ENCODE assay signal across 18 cellular contexts in the genomic region with DNA sequence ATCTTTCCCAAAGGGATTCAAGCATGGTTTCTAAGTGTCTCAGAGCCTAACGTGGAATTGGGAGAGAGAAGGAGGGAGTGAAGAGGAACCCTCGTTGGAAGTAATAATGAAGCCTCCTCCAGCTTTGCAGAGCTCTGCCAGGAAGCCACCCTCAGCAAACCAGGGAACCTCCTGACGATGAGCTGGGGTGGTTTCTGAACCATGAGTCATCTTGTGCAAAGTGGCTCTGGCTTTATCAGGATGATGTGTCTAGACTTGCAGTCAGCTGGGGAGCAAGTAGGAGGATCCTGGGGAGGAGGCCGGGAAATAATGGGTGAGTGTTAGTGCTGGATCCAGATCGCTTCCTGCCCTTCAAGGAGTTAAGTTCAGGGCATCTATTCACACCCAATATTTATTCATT.
DNase-seq lines count a peak whose midpoint lies in the region; ATAC-seq, FAIRE-seq and TF ChIP-seq lines count a peak whose summit lies in the region.
"Had no signal": no experiment of that assay in that cellular context is flagged by ENCODE, and none has a peak within 500 bp of the region (broad histone marks: within the 10 kb centered on the region; RNA-seq: fewer than 3 reads in every experiment).

No MANE protein-coding gene starts in this region.

- H3K4me1 ChIP-seq in HepG2 (ENCODE audit: insufficient read depth, low read length) (no peaks in the 10 kb centered on the region), right lobe of liver (no peaks in the 10 kb centered on the region), mesendoderm (ENCODE audit: control insufficient read depth, low read depth, low read length) (no peaks in the 10 kb centered on the region)
- H3K4me1 ChIP-seq: HAP-1 had no signal

- DNase-seq in HepG2 (ENCODE audit: low spot score): no peak
- no peak for DNase-seq in right lobe of liver
- peak in 49 of 61 donors; percentile 1 to 90 (median 49) for DNase-seq in caudate nucleus (lab: John Stamatoyannopoulos, UW)
- peak; percentile 67 for DNase-seq in mesendoderm
- no peak for DNase-seq in DMS79 treated with DMSO at 0.1 percent for 48 hours (lab: John Stamatoyannopoulos, UW)
- no peak for DNase-seq in HUDEP-2 (lab: John Stamatoyannopoulos, UW; ENCODE audit: unreplicated experiment in 76 of 76)
- no peak for DNase-seq in NCI-H1694 (lab: John Stamatoyannopoulos, UW)
- DNase-seq in kidney tubule cell (ENCODE audit: low spot score): no peak
- DNase-seq: 8988T, C1 segment of cervical spinal cord, DMS153, NCI-H1092, NCI-H1694 treated with DMSO at 0.1 percent for 48 hours, NCI-H69, SHP77 treated with DMSO at 0.1 percent for 48 hours had no signal

- no peak overlapping the region for H3K56ac ChIP-seq in mesendoderm (ENCODE audit: low read length)

- no peak for ATAC-seq in HepG2
- ATAC-seq in right lobe of liver: no peak

- TF ChIP-seq POLR2A in HepG2 (IDR thresholded peaks at IDR 0.05; ENCODE audit: insufficient read depth in 1 of 2, low read depth in 2 of 2, low read length in 2 of 2): no peak
- TF ChIP-seq POLR2A in right lobe of liver (IDR thresholded peaks at IDR 0.05): no peak

- in situ Hi-C loops in HepG2 (cut with HindIII; ENCODE audit: extremely low pct_ligation_motif_present, low pct_unique_long_range_greater_than_20kb): no loop called here

- no peak overlapping the region for H4K5ac ChIP-seq in mesendoderm (ENCODE audit: low read length)

- H3K9me3 ChIP-seq in HepG2 (ENCODE audit: low read length) (no peaks in the 10 kb centered on the region), right lobe of liver (no peaks in the 10 kb centered on the region)
- H3K9me3 ChIP-seq: HAP-1 had no signal

- POLR2A ChIA-PET in HepG2 (lab: Yijun Ruan, JAX): no interaction called here

- H2AFZ ChIP-seq in HepG2 (ENCODE audit: low read length): no peak overlapping the region

- WGBS in HepG2 (ENCODE audit: low lambda C conversion rate): 2% methylated on average over 5 of the region's 5 CpGs
- 38% methylated on average over 4 of the region's 5 CpGs for WGBS in right lobe of liver (ENCODE audit: insufficient coverage, low coverage, low lambda C conversion rate, missing lambda C conversion rate)
- no CpG with 5 or more reads among the region's 5 CpGs for WGBS in mesendoderm (ENCODE audit: extremely low coverage, insufficient coverage, low lambda C conversion rate)

- no peak for TF ChIP-seq RAD21 in HepG2 (CRISPR knock-in tag; IDR thresholded peaks at IDR 0.05)

- H3K9ac ChIP-seq in HepG2 (ENCODE audit: insufficient read depth, low read depth, low read length) (no peak overlapping the region), mesendoderm (ENCODE audit: low read length) (no peak overlapping the region)

- no peak overlapping the region for H3K27ac ChIP-seq in HepG2 (ENCODE audit: extremely low read length, insufficient read depth, low read length)
- no peak overlapping the region for H3K27ac ChIP-seq in right lobe of liver
- H3K27ac ChIP-seq in caudate nucleus (ENCODE audit: low read depth, low read length): no peak overlapping the region
- H3K27ac ChIP-seq in mesendoderm (ENCODE audit: low read depth, low read length): no peak overlapping the region

- no peaks in the 10 kb centered on the region for H3K36me3 ChIP-seq in HepG2 (replicated peaks in 1 of 2; ENCODE audit: control insufficient read depth in 1 of 2, insufficient read depth in 2 of 2, low read length in 2 of 2)
- no peaks in the 10 kb centered on the region for H3K36me3 ChIP-seq in right lobe of liver
- H3K36me3 ChIP-seq in mesendoderm (ENCODE audit: control insufficient read depth, insufficient read depth, low read length): no peaks in the 10 kb centered on the region
- H3K36me3 ChIP-seq: HAP-1 had no signal

- H3K79me2 ChIP-seq in HepG2 (ENCODE audit: insufficient read depth, low read length) (no peaks in the 10 kb centered on the region), mesendoderm (ENCODE audit: control insufficient read depth, insufficient read depth, low read length) (no peaks in the 10 kb centered on the region)

- H3K23ac ChIP-seq in mesendoderm (ENCODE audit: low read length): no peak overlapping the region

- TF ChIP-seq EP300 in HepG2 (IDR thresholded peaks at IDR 0.05; ENCODE audit: low read depth in 2 of 2, low read length in 2 of 2): no peak
- no peak for TF ChIP-seq EP300 in HepG2 (CRISPR knock-in tag; IDR thresholded peaks at IDR 0.05; ENCODE audit: borderline replicate concordance)

- TF ChIP-seq CTCF in HepG2 (CRISPR knock-in tag; IDR thresholded peaks at IDR 0.05) (no peak), right lobe of liver (IDR thresholded peaks at IDR 0.05) (no peak)

- no TSS peak for BruUV-seq in HepG2 (replicated peaks; lab: Mats Ljungman, UMichigan)

- no peak overlapping the region for H2BK120ac ChIP-seq in mesendoderm (ENCODE audit: low read depth, low read length)

- no peak for FAIRE-seq in HepG2 (lab: Jason Lieb, UNC)
- FAIRE-seq: GM12891, RCC 7860 had no signal

- CTCF ChIA-PET in HepG2 (lab: Yijun Ruan, JAX; ENCODE audit: low intra/inter-chr PET ratio, low total read pairs): no interaction called here

- no peak overlapping the region for H3K18ac ChIP-seq in mesendoderm (ENCODE audit: low read length)

- no peaks in the 10 kb centered on the region for H3K79me1 ChIP-seq in mesendoderm (ENCODE audit: low read length)

- H2BK15ac ChIP-seq in mesendoderm (replicated peaks; ENCODE audit: low read depth): no peak overlapping the region

- no peak overlapping the region for H3K4me3 ChIP-seq in HepG2 (replicated peaks in 1 of 3; ENCODE audit: insufficient read depth in 1 of 3, low read depth in 2 of 3, low read length in 3 of 3)
- no peak overlapping the region for H3K4me3 ChIP-seq in right lobe of liver
- no peak overlapping the region for H3K4me3 ChIP-seq in mesendoderm (ENCODE audit: low read length)
- H3K4me3 ChIP-seq: HAP-1 had no signal

- intact Hi-C loops in HepG2 (cut with micrococcal nuclease; ENCODE audit: unreplicated experiment) (no loop called here), right lobe of liver (cut with DNase I) (no loop called here)

- H2BK5ac ChIP-seq in mesendoderm (ENCODE audit: low read length): no peak overlapping the region

- H3K4me2 ChIP-seq in HepG2 (ENCODE audit: low read depth, low read length): no peak overlapping the region
- no peak overlapping the region for H3K4me2 ChIP-seq in mesendoderm (ENCODE audit: low read length)

- H3K27me3 ChIP-seq in HepG2 (ENCODE audit: control insufficient read depth in 1 of 2, insufficient read depth in 2 of 2, low read length in 2 of 2): peaks cover 0 to 12% of the 10 kb centered on the region in 2 experiments; a peak in 2 of 5 replicates
- H3K27me3 ChIP-seq in right lobe of liver: no peaks in the 10 kb centered on the region
- H3K27me3 ChIP-seq in mesendoderm (ENCODE audit: insufficient read depth, low read length, poor library complexity): no peaks in the 10 kb centered on the region

- no peak overlapping the region for H4K8ac ChIP-seq in mesendoderm (ENCODE audit: low read depth, low read length)

- no peaks in the 10 kb centered on the region for H4K20me1 ChIP-seq in HepG2 (ENCODE audit: insufficient read depth, low read length)

- H3K4ac ChIP-seq in mesendoderm (ENCODE audit: low read depth, low read length): no peak overlapping the region

- no peak overlapping the region for H2AK5ac ChIP-seq in mesendoderm (ENCODE audit: low read length)

TF ChIP-seq in HepG2, 621 proteins besides CTCF, POLR2A, EP300 and RAD21:
- TF ChIP-seq FOSL2 (CRISPR knock-in tag; IDR thresholded peaks at IDR 0.05): peak; percentile 56
- no peak for TF ChIP-seq GABPA (IDR thresholded peaks at IDR 0.05; ENCODE audit: low read depth, low read length)
- TF ChIP-seq GABPA (CRISPR knock-in tag; IDR thresholded peaks at IDR 0.05; ENCODE audit: low read depth): no peak

Comparison
In these comparisons a context has a peak if more than half of its experiments do, and no peak if none do; other contexts are left out.
1. DNase-seq: peak in caudate nucleus (49 of 61) and mesendoderm (single experiment); none in HepG2 (single experiment), right lobe of liver (0 of 3), DMS79 treated with DMSO at 0.1 percent for 48 hours (single experiment), HUDEP-2 (0 of 76), NCI-H1694 (single experiment) and kidney tubule cell (single experiment).